Comparison of ENCODE assay signal across 19 cellular contexts in the genomic region with DNA sequence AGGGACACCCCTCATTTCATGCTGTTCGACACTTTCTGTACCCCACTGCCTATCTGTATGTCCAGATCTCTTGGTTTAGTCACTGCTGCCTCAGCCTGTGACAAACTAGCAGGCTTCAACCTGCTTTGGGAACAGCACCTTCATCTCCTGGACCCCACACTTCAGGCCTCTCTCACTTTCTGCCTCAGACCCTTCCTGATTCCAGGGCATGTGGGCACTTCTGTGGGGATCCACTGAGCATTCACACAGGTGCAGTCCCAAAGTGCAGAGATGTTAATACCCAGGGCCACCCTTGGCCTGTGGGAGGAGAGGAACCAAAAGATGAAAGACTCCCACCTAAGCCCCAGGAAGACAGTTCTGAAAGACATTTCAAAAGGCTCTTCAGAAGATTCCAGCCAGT. TPM values are rescaled to one million over a fixed set of nuclear protein-coding genes. Genes with fewer than 3 reads are reported as not detected.
DNase-seq lines count a peak whose midpoint lies in the region; ATAC-seq and TF ChIP-seq lines count a peak whose summit lies in the region.
"Had no signal": no experiment of that assay in that cellular context is flagged by ENCODE, and none has a peak within 500 bp of the region (broad histone marks: within the 10 kb centered on the region; RNA-seq: fewer than 3 reads in every experiment).

No MANE protein-coding gene starts in this region.

- H3K9ac ChIP-seq in mesenchymal stem cell (ENCODE audit: low read length), result no peak overlapping the region
- H3K9ac ChIP-seq: GM23248 had no signal

- H3K27ac ChIP-seq in mesenchymal stem cell (ENCODE audit: low read length, poor library complexity, severe bottlenecking), result no peak overlapping the region
- H3K27ac ChIP-seq: GM23248 had no signal

- CTCF ChIA-PET in WTC11 (lab: Charles Lee), result no interaction called here

- H3K27me3 Mint-ChIP-seq in WTC11 (ENCODE audit: low read depth), result peaks cover 6% of the 10 kb centered on the region

- ATAC-seq in WTC11, result no peak
- no peak for ATAC-seq in GM21723 (IDR thresholded peaks at IDR 0.05; ENCODE audit: unreplicated experiment)

- no peak overlapping the region for H3K23ac ChIP-seq in mesenchymal stem cell (ENCODE audit: low read length in 2 of 2)

- H3K4ac ChIP-seq in mesenchymal stem cell (ENCODE audit: low read depth in 1 of 2, low read length in 2 of 2), result no peak overlapping the region

- peaks cover 26% of the 10 kb centered on the region for H3K36me3 Mint-ChIP-seq in WTC11

- no peak overlapping the region for H2BK12ac ChIP-seq in mesenchymal stem cell (ENCODE audit: low read length in 2 of 2)

- H3K79me1 ChIP-seq in mesenchymal stem cell (replicated peaks; ENCODE audit: low read length, poor library complexity, severe bottlenecking), result no peaks in the 10 kb centered on the region

- no peaks in the 10 kb centered on the region for H3K4me1 Mint-ChIP-seq in WTC11
- H3K4me1 Mint-ChIP-seq: CD4-positive, alpha-beta memory T cell had no signal

- H2AFZ ChIP-seq in mesenchymal stem cell (ENCODE audit: low read depth, low read length), result no peak overlapping the region
- H2AFZ ChIP-seq: GM23248 had no signal

- H3K36me3 ChIP-seq in mesenchymal stem cell (ENCODE audit: control insufficient read depth in 1 of 2, insufficient read depth in 2 of 2, low read depth in 1 of 2, low read length in 2 of 2), result no peaks in the 10 kb centered on the region

- H3K9me3 ChIP-seq in mesenchymal stem cell (ENCODE audit: control insufficient read depth, low read length), result peaks cover 23% of the 10 kb centered on the region

- H3K27ac Mint-ChIP-seq in WTC11, result no peak overlapping the region
- H3K27ac Mint-ChIP-seq: CD4-positive, alpha-beta memory T cell had no signal

- no peak overlapping the region for H2BK120ac ChIP-seq in mesenchymal stem cell (ENCODE audit: low read depth, low read length)

- H4K91ac ChIP-seq in mesenchymal stem cell (ENCODE audit: low read length), result no peak overlapping the region

- H3K27me3 ChIP-seq in mesenchymal stem cell (ENCODE audit: control insufficient read depth in 1 of 2, insufficient read depth in 1 of 2, low read length in 2 of 2), result peaks cover 0 to 3% of the 10 kb centered on the region in 2 experiments

- 76% methylated on average over 1 of the region's 1 CpG for WGBS in mesenchymal stem cell

- no peak overlapping the region for H3K4me2 ChIP-seq in mesenchymal stem cell (ENCODE audit: low read length, poor library complexity, severe bottlenecking)

- peaks cover 39% of the 10 kb centered on the region for H3K9me3 Mint-ChIP-seq in WTC11

- H3K18ac ChIP-seq in mesenchymal stem cell (ENCODE audit: low read depth in 1 of 2, low read length in 2 of 2), result no peak overlapping the region

- H2BK5ac ChIP-seq in mesenchymal stem cell (ENCODE audit: low read depth, low read length, poor library complexity, severe bottlenecking), result no peak overlapping the region

- POLR2A ChIA-PET in WTC11 (lab: Charles Lee), result no interaction called here

- no peak for TF ChIP-seq CTCF in WTC11 (IDR thresholded peaks at IDR 0.05)

- H3K4me3 Mint-ChIP-seq in WTC11, result no peak overlapping the region
- H3K4me3 Mint-ChIP-seq: CD4-positive, alpha-beta memory T cell had no signal

- H3K4me3 ChIP-seq in mesenchymal stem cell (ENCODE audit: insufficient read depth in 1 of 2, low read depth in 1 of 2, low read length in 2 of 2), result no peak overlapping the region
- H3K4me3 ChIP-seq: GM23248 had no signal

- no peak overlapping the region for H4K8ac ChIP-seq in mesenchymal stem cell (ENCODE audit: low read length)

- no peaks in the 10 kb centered on the region for H3K4me1 ChIP-seq in mesenchymal stem cell (ENCODE audit: control insufficient read depth, insufficient read depth, low read depth, low read length)

- DNase-seq in D341Med (ENCODE audit: low spot score) (peak; percentile 2), ecto neural progenitor cell (ENCODE audit: low spot score) (peak; percentile 21), mesenchymal stem cell (no peak), WTC11 (ENCODE audit: low spot score) (no peak), NCI-H1105 treated with DMSO at 0.1 percent for 48 hours (lab: John Stamatoyannopoulos, UW) (no peak)
- DNase-seq: C1 segment of cervical spinal cord; Calu3; CD4-positive, alpha-beta memory T cell; COR-L47; DMS153; DND-41; GM23248; H7; HCEC 1CT had no signal

- peak overlapping the region; percentile 4 for H2BK15ac ChIP-seq in mesenchymal stem cell (ENCODE audit: low read depth, poor library complexity, severe bottlenecking)

- no peak overlapping the region for H2AK5ac ChIP-seq in mesenchymal stem cell (ENCODE audit: low read length, severe bottlenecking)

- no peak overlapping the region for H3K14ac ChIP-seq in mesenchymal stem cell (ENCODE audit: low read length in 2 of 2)

TF ChIP-seq in WTC11, 78 proteins besides CTCF, POLR2A, EP300 and RAD21:
- TF ChIP-seq, protein P1, sequence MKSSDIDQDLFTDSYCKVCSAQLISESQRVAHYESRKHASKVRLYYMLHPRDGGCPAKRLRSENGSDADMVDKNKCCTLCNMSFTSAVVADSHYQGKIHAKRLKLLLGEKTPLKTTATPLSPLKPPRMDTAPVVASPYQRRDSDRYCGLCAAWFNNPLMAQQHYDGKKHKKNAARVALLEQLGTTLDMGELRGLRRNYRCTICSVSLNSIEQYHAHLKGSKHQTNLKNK (CRISPR knock-in tag; IDR thresholded peaks at IDR 0.05), result no peak
- TF ChIP-seq GTF2I (CRISPR knock-in tag; conservative IDR thresholded peaks at IDR 0.05), result no peak
- TF ChIP-seq FOXJ3 (CRISPR knock-in tag; IDR thresholded peaks at IDR 0.05; ENCODE audit: borderline replicate concordance), result no peak
- no peak for TF ChIP-seq ZNF423 (CRISPR knock-in tag; IDR thresholded peaks at IDR 0.05)
- TF ChIP-seq GABPB1 (CRISPR knock-in tag; IDR thresholded peaks at IDR 0.05), result no peak
- no peak for TF ChIP-seq NFATC4 (CRISPR knock-in tag; IDR thresholded peaks at IDR 0.05)
- no peak for TF ChIP-seq ZNF396 (CRISPR knock-in tag; IDR thresholded peaks at IDR 0.05; ENCODE audit: borderline replicate concordance)
- TF ChIP-seq FOXK1 (CRISPR knock-in tag; IDR thresholded peaks at IDR 0.05), result no peak
- TF ChIP-seq NR3C1 (CRISPR knock-in tag; conservative IDR thresholded peaks at IDR 0.05; ENCODE audit: low read depth), result no peak
- TF ChIP-seq, protein P2, sequence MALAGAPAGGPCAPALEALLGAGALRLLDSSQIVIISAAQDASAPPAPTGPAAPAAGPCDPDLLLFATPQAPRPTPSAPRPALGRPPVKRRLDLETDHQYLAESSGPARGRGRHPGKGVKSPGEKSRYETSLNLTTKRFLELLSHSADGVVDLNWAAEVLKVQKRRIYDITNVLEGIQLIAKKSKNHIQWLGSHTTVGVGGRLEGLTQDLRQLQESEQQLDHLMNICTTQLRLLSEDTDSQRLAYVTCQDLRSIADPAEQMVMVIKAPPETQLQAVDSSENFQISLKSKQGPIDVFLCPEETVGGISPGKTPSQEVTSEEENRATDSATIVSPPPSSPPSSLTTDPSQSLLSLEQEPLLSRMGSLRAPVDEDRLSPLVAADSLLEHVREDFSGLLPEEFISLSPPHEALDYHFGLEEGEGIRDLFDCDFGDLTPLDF (CRISPR knock-in tag; IDR thresholded peaks at IDR 0.05), result no peak
- TF ChIP-seq SMAD3 (CRISPR knock-in tag; IDR thresholded peaks at IDR 0.05; ENCODE audit: borderline replicate concordance), result no peak

RNA-seq across cellular contexts. Expression of a gene that starts 29.4 kb away (rescaled TPM):
- not detected for polyA plus RNA-seq in mesenchymal stem cell (2013, experiment 1 of 2)
- not detected for polyA plus RNA-seq in mesenchymal stem cell (2013, experiment 2 of 2)
- total RNA-seq in WTC11 (2021), result not detected in 3 replicates
- total RNA-seq: A172; A673; Calu3; CD4-positive, alpha-beta memory T cell; GM23248; H1; H7 had no signal
- polyA plus RNA-seq: BJ; CD4-positive, alpha-beta memory T cell; GM23248; H1 had no signal

Comparison
In these comparisons a context has a peak if more than half of its experiments do, and no peak if none do; other contexts are left out.
1. DNase-seq: peak in D341Med (single experiment) and ecto neural progenitor cell (single experiment); none in mesenchymal stem cell (single experiment), WTC11 (single experiment) and NCI-H1105 treated with DMSO at 0.1 percent for 48 hours (single experiment).